33 cellular contexts compared by ENCODE assay signal in the genomic region with DNA sequence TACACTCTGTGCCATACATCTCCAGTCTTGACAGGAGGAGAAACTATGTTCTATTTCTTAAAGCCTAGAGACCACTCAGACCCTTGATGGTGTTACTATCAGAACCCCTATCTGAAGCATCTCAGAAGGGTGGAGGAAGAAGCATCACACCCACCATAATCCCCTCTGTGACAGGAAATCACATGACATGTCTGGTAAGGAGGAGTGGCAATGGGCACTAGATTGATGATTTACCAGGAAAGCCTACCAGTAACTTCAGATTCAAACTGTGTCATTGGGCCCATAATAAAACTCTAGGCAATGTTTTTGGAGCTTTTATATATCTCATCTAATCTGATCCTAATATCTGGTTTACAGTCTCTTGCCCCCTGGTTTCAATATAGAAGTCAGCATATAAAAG. TPM values are rescaled to one million over a fixed set of nuclear protein-coding genes. Genes with fewer than 3 reads are reported as not detected.
"Had no signal": no experiment of that assay in that cellular context is flagged by ENCODE, and none has a peak within 500 bp of the region (broad histone marks: within the 10 kb centered on the region; RNA-seq: fewer than 3 reads in every experiment).

No MANE protein-coding gene starts in this region.

- H3K27ac Mint-ChIP-seq: activated naive CD8-positive, alpha-beta T cell; neural progenitor cell; stimulated activated effector memory CD8-positive, alpha-beta T cell treated with anti-CD3 and anti-CD28 coated beads, Interleukin-12 subunit alpha, Interleukin-12 subunit beta, amount 100 ng/mL, for 72 hours; stimulated activated naive CD8-positive, alpha-beta T cell treated with anti-CD3 and anti-CD28 coated beads, Interleukin-15, Interleukin-2, amounts not matched to agents 100 ng/mL and 50 ng/mL, for 24 hours; T-helper 2 cell treated with Interferon-gamma antibody and Interleukin-4, amounts not matched to agents 5 μg/mL and 100 μg/mL, for 36 hours had no signal

- H3K36me3 Mint-ChIP-seq: immature natural killer cell had no signal

- DNase-seq: activated CD4-positive, alpha-beta T cell treated with anti-CD3 and anti-CD28 coated beads for 4 hours; activated CD8-positive, alpha-beta memory T cell treated with anti-CD3 and anti-CD28 coated beads, Interleukin-2, amount 50 U/mL, for 4 hours; activated effector memory CD4-positive, alpha-beta T cell treated with Interleukin-2 at 50 U/mL for 16 hours; activated naive CD4-positive, alpha-beta T cell treated with Interleukin-2 at 50 U/mL for 16 hours; activated T-cell treated with anti-CD3 and anti-CD28 coated beads, Interleukin-2, amount 50 U/mL, for 48 hours; brain microvascular endothelial cell; endodermal cell; foreskin fibroblast; heart left ventricle; hypothalamus; immature natural killer cell; kidney; midbrain; naive thymus-derived CD4-positive, alpha-beta T cell; occipital lobe; psoas muscle; sigmoid colon; small intestine; stimulated activated CD4-positive, alpha-beta T cell treated with anti-CD3 and anti-CD28 coated beads, Interleukin-4, amount 100 ng/mL, for 24 hours; T-helper 1 cell; trophoblast cell had no signal

- H3K4me3 ChIP-seq: ascending aorta, heart left ventricle, neural progenitor cell, psoas muscle, sigmoid colon, thoracic aorta had no signal

- H2AFZ ChIP-seq: neural progenitor cell, parathyroid adenoma had no signal

- H3K9me3 Mint-ChIP-seq: endodermal cell; immature natural killer cell; naive thymus-derived CD4-positive, alpha-beta T cell; neural progenitor cell; stimulated activated effector memory CD8-positive, alpha-beta T cell treated with anti-CD3 and anti-CD28 coated beads, Interleukin-12 subunit alpha, Interleukin-12 subunit beta, amount 100 ng/mL, for 72 hours; stimulated activated naive CD8-positive, alpha-beta T cell treated with anti-CD3 and anti-CD28 coated beads, Interleukin-15, Interleukin-2, amounts not matched to agents 100 ng/mL and 50 ng/mL, for 24 hours; T-helper 2 cell treated with Interferon-gamma antibody and Interleukin-4, amounts not matched to agents 5 μg/mL and 100 μg/mL, for 36 hours had no signal

- H3K9ac ChIP-seq: neural progenitor cell, parathyroid adenoma had no signal

- H3K4me3 Mint-ChIP-seq: activated naive CD8-positive, alpha-beta T cell; endodermal cell; naive thymus-derived CD4-positive, alpha-beta T cell; neural progenitor cell; stimulated activated effector memory CD8-positive, alpha-beta T cell treated with anti-CD3 and anti-CD28 coated beads, Interleukin-12 subunit alpha, Interleukin-12 subunit beta, amount 100 ng/mL, for 72 hours; stimulated activated naive CD8-positive, alpha-beta T cell treated with anti-CD3 and anti-CD28 coated beads, Interleukin-15, Interleukin-2, amounts not matched to agents 100 ng/mL and 50 ng/mL, for 24 hours; T-helper 2 cell treated with Interferon-gamma antibody and Interleukin-4, amounts not matched to agents 5 μg/mL and 100 μg/mL, for 36 hours had no signal

- H3K27ac ChIP-seq: ascending aorta, brain microvascular endothelial cell, heart left ventricle, neural progenitor cell, parathyroid adenoma, psoas muscle, sigmoid colon, thoracic aorta, VCaP had no signal

- H3K27me3 Mint-ChIP-seq: activated naive CD8-positive, alpha-beta T cell; naive thymus-derived CD4-positive, alpha-beta T cell; stimulated activated naive CD8-positive, alpha-beta T cell treated with anti-CD3 and anti-CD28 coated beads, Interleukin-15, Interleukin-2, amounts not matched to agents 100 ng/mL and 50 ng/mL, for 24 hours had no signal

- H3K36me3 ChIP-seq: thoracic aorta had no signal

- H3K79me2 ChIP-seq: parathyroid adenoma had no signal

- H3K4me1 Mint-ChIP-seq: endodermal cell; neural progenitor cell; stimulated activated effector memory CD8-positive, alpha-beta T cell treated with anti-CD3 and anti-CD28 coated beads, Interleukin-12 subunit alpha, Interleukin-12 subunit beta, amount 100 ng/mL, for 72 hours had no signal

- ATAC-seq: esophagus mucosa; heart left ventricle; naive thymus-derived CD4-positive, alpha-beta T cell; psoas muscle; stimulated activated effector memory CD8-positive, alpha-beta T cell treated with anti-CD3 and anti-CD28 coated beads, Interleukin-12 subunit alpha, Interleukin-12 subunit beta, amount 100 ng/mL, for 72 hours had no signal

- FAIRE-seq: urothelium cell line had no signal

- H3K9me3 ChIP-seq: ascending aorta, heart left ventricle, psoas muscle, sigmoid colon, thoracic aorta had no signal

- H3K4me1 ChIP-seq: ascending aorta, heart left ventricle, neural progenitor cell, parathyroid adenoma, psoas muscle, sigmoid colon had no signal

- H3K4me2 ChIP-seq: neural progenitor cell had no signal

- H3K27me3 ChIP-seq: ascending aorta, brain microvascular endothelial cell, heart left ventricle, neural progenitor cell, sigmoid colon had no signal

RNA-seq across cellular contexts. Expression of a gene that starts 37.1 kb away (rescaled TPM):
- total RNA-seq: ascending aorta, cardiac septum, esophagus mucosa, kidney, psoas muscle, sigmoid colon, thoracic aorta had no signal
- polyA plus RNA-seq: naive thymus-derived CD4-positive, alpha-beta T cell had no signal
